16 cellular contexts compared by ENCODE assay signal in genomic region chr2:48343154-48343553, GRCh38. TPM values are rescaled to one million over a fixed set of nuclear protein-coding genes. Genes with fewer than 3 reads are reported as not detected.
A peak's percentile ranks its signal among the peaks of the same experiment; 100 is the strongest.
DNase-seq lines count a peak whose midpoint lies in the region; ATAC-seq, FAIRE-seq and TF ChIP-seq lines count a peak whose summit lies in the region.
"Had no signal": no experiment of that assay in that cellular context is flagged by ENCODE, and none has a peak within 500 bp of the region (broad histone marks: within the 10 kb centered on the region; RNA-seq: fewer than 3 reads in every experiment).

No MANE protein-coding gene starts in this region.

- FAIRE-seq in pancreas (lab: Jason Lieb, UNC), result no peak

- peak overlapping the region; percentile 87 for H3K27ac ChIP-seq in SJSA1
- peak overlapping the region; percentile 67 for H3K27ac ChIP-seq in hepatocyte
- H3K27ac ChIP-seq in suprapubic skin, result peak overlapping the region; percentile 13
- no peak overlapping the region for H3K27ac ChIP-seq in pancreas
- H3K27ac ChIP-seq in coronary artery, result no peak overlapping the region

- no peak overlapping the region for H3K4me3 Mint-ChIP-seq in activated naive CD4-positive, alpha-beta T cell treated with anti-CD3 and anti-CD28 coated beads, Interleukin-2, amount 10 ng/mL, durations not matched to agents 7 days and 5 days

- H3K36me3 Mint-ChIP-seq in activated naive CD4-positive, alpha-beta T cell treated with anti-CD3 and anti-CD28 coated beads, Interleukin-2, amount 10 ng/mL, durations not matched to agents 7 days and 5 days, result peaks cover 34% of the 10 kb centered on the region

- H3K4me1 ChIP-seq in SJSA1 (replicated peaks) (peaks cover 25% of the 10 kb centered on the region), hepatocyte (ENCODE audit: insufficient read depth) (peaks cover 13% of the 10 kb centered on the region), suprapubic skin (peaks cover 28% of the 10 kb centered on the region), pancreas (peaks cover 0 to 5% (median 0%) of the 10 kb centered on the region in 3 donors)

- H3K4me2 ChIP-seq in hepatocyte, result no peak overlapping the region

- WGBS in hepatocyte (ENCODE audit: low lambda C conversion rate, missing lambda C conversion rate), result 86% methylated on average over 1 of the region's 1 CpG
- WGBS in suprapubic skin, result 39% methylated on average over 1 of the region's 1 CpG
- 59% methylated on average over 1 of the region's 1 CpG for WGBS in pancreas, 2 donors

- H3K4me3 ChIP-seq in SJSA1, result no peak overlapping the region
- no peak overlapping the region for H3K4me3 ChIP-seq in hepatocyte
- no peak overlapping the region for H3K4me3 ChIP-seq in suprapubic skin
- no peak overlapping the region for H3K4me3 ChIP-seq in pancreas
- no peak overlapping the region for H3K4me3 ChIP-seq in coronary artery
- H3K4me3 ChIP-seq: thyroid gland had no signal

- no peaks in the 10 kb centered on the region for H4K20me1 ChIP-seq in hepatocyte (ENCODE audit: insufficient read depth, poor library complexity, severe bottlenecking)

- H3K36me3 ChIP-seq in SJSA1 (peaks cover 16% of the 10 kb centered on the region), hepatocyte (replicated peaks; ENCODE audit: insufficient read depth, low read depth) (no peaks in the 10 kb centered on the region), suprapubic skin (peaks cover 6% of the 10 kb centered on the region), pancreas (no peaks in the 10 kb centered on the region)
- H3K36me3 ChIP-seq: thyroid gland had no signal

- TF ChIP-seq EP300 in suprapubic skin (IDR thresholded peaks at IDR 0.05), result no peak

- H3K27ac Mint-ChIP-seq in activated naive CD4-positive, alpha-beta T cell treated with anti-CD3 and anti-CD28 coated beads, Interleukin-2, amount 10 ng/mL, durations not matched to agents 7 days and 5 days, result peak overlapping the region; percentile 24

- TF ChIP-seq CTCF in hepatocyte (IDR thresholded peaks at IDR 0.05; ENCODE audit: poor library complexity) (no peak), suprapubic skin (IDR thresholded peaks at IDR 0.05) (no peak), pancreas (IDR thresholded peaks at IDR 0.05) (no peak), coronary artery (IDR thresholded peaks at IDR 0.05) (no peak)

- no peaks in the 10 kb centered on the region for H3K9me2 ChIP-seq in hepatocyte (replicated peaks; ENCODE audit: insufficient read depth)

- H3K27me3 ChIP-seq in SJSA1 (replicated peaks) (no peaks in the 10 kb centered on the region), hepatocyte (no peaks in the 10 kb centered on the region), suprapubic skin (no peaks in the 10 kb centered on the region), pancreas (no peaks in the 10 kb centered on the region)
- H3K27me3 ChIP-seq: thyroid gland had no signal

- ATAC-seq in pancreas (no peak), HG02885 (IDR thresholded peaks at IDR 0.05; ENCODE audit: poor library complexity, unreplicated experiment) (no peak)

- intact Hi-C loops in pancreas (cut with DNase I), result no loop called here

- no peak for DNase-seq in activated naive CD4-positive, alpha-beta T cell treated with anti-CD3 and anti-CD28 coated beads, Interleukin-2, amount 10 ng/mL, durations not matched to agents 7 days and 5 days
- DNase-seq in activated naive CD4-positive, alpha-beta T cell (lab: John Stamatoyannopoulos, UW), result no peak
- DNase-seq in SJSA1 (ENCODE audit: low read depth in 1 of 2, low spot score in 2 of 2) (no peak), hepatocyte (ENCODE audit: low spot score) (no peak), suprapubic skin (ENCODE audit: low spot score in 2 of 2) (no peak), pancreas (no peak), coronary artery (ENCODE audit: low spot score) (no peak)
- DNase-seq: activated CD8-positive, alpha-beta memory T cell treated with anti-CD3 and anti-CD28 coated beads, Interleukin-2, amount 50 U/mL, for 48 hours; KBM-7; kidney glomerular epithelial cell; naive B cell; NCI-H146; NCI-H526; RPMI8226; thyroid gland had no signal

- no peaks in the 10 kb centered on the region for H3K27me3 Mint-ChIP-seq in activated naive CD4-positive, alpha-beta T cell treated with anti-CD3 and anti-CD28 coated beads, Interleukin-2, amount 10 ng/mL, durations not matched to agents 7 days and 5 days
- H3K27me3 Mint-ChIP-seq: naive B cell had no signal

- H3K9me3 Mint-ChIP-seq in activated naive CD4-positive, alpha-beta T cell treated with anti-CD3 and anti-CD28 coated beads, Interleukin-2, amount 10 ng/mL, durations not matched to agents 7 days and 5 days, result peaks cover 15% of the 10 kb centered on the region

- H3K9me3 ChIP-seq in SJSA1 (replicated peaks) (peaks cover 7% of the 10 kb centered on the region), hepatocyte (ENCODE audit: low read depth) (peaks cover 15% of the 10 kb centered on the region), suprapubic skin (no peaks in the 10 kb centered on the region), pancreas (no peaks in the 10 kb centered on the region)
- H3K9me3 ChIP-seq: thyroid gland had no signal

- CTCF ChIA-PET in activated naive CD4-positive, alpha-beta T cell treated with anti-CD3 and anti-CD28 coated beads, Interleukin-2, amount 10 ng/mL, durations not matched to agents 7 days and 5 days (lab: Charles Lee), result no interaction called here

- no peak for TF ChIP-seq POLR2A in suprapubic skin (IDR thresholded peaks at IDR 0.05)

- H3K4me1 Mint-ChIP-seq in activated naive CD4-positive, alpha-beta T cell treated with anti-CD3 and anti-CD28 coated beads, Interleukin-2, amount 10 ng/mL, durations not matched to agents 7 days and 5 days, result peaks cover 28% of the 10 kb centered on the region

- H3K79me2 ChIP-seq in hepatocyte, result peaks cover 82% of the 10 kb centered on the region

- no peak overlapping the region for H2AFZ ChIP-seq in hepatocyte

RNA-seq across cellular contexts. Expression of gene FOXN2, which starts 28.7 kb away (rescaled TPM):
- 28.3 and 45.0 TPM in 2 replicates for total RNA-seq in SJSA1 (2014; rRNA removed; shearing (Covaris generic))
- 37.7 and 40.7 TPM in 2 replicates for total RNA-seq in hepatocyte
- polyA plus RNA-seq in hepatocyte, result 9.6 and 10.4 TPM in 2 replicates
- 10 to 100 TPM; 13.8 to 23.6 (median 19.2) TPM for total RNA-seq in suprapubic skin
- 10 to 100 TPM in 1 of 6 donors, 1 to 10 TPM in 5; 6.0 to 12.1 (median 7.7) TPM for total RNA-seq in pancreas
- 1 to 10 TPM; 1.7 to 3.4 TPM for polyA plus RNA-seq in pancreas

Comparison
In these comparisons a context has a peak if more than half of its experiments do, and no peak if none do; other contexts are left out.
1. H3K27ac ChIP-seq: peak in SJSA1 (single experiment), hepatocyte (single experiment) and suprapubic skin (single experiment); none in pancreas (0 of 4) and coronary artery (0 of 2).